ENCODE assay signal across 21 cellular contexts in genomic region chr12:83759906-83760305, GRCh38.
DNase-seq lines count a peak whose midpoint lies in the region; ATAC-seq and TF ChIP-seq lines count a peak whose summit lies in the region.
"Had no signal": no experiment of that assay in that cellular context is flagged by ENCODE, and none has a peak within 500 bp of the region (broad histone marks: within the 10 kb centered on the region; RNA-seq: fewer than 3 reads in every experiment).

No MANE protein-coding gene starts in this region.

- no peaks in the 10 kb centered on the region for H3K9me2 ChIP-seq in neural cell (ENCODE audit: insufficient read depth, low read length)

- H3K4me3 ChIP-seq in neural cell (ENCODE audit: low read length) (no peak overlapping the region), gastroesophageal sphincter (no peak overlapping the region), dorsolateral prefrontal cortex (no peak overlapping the region)
- H3K4me3 ChIP-seq: BLaER1 treated with 17β-estradiol and CSF1 and Interleukin-3, amounts not matched to agents 10 nM and 100 nM; GM12878 had no signal

- TF ChIP-seq EP300 in neural cell (conservative IDR thresholded peaks at IDR 0.05; ENCODE audit: poor library complexity, severe bottlenecking) (peak; percentile 99), gastroesophageal sphincter (IDR thresholded peaks at IDR 0.05) (no peak)

- no peak for TF ChIP-seq POLR2A in gastroesophageal sphincter (IDR thresholded peaks at IDR 0.05)

- no peak for ATAC-seq in gastroesophageal sphincter
- ATAC-seq: CD8-positive, alpha-beta T cell; GM12878 had no signal

- DNase-seq in COLO829 (ENCODE audit: low spot score) (peak; percentile 1), foreskin melanocyte (peak; percentile 1), dorsolateral prefrontal cortex (no peak), NCI-H2227 treated with DMSO at 0.1 percent for 48 hours (lab: John Stamatoyannopoulos, UW) (no peak)
- DNase-seq: 8988T; AML-193; CD4-positive, alpha-beta T cell; CD8-positive, alpha-beta T cell; COR-L47; DMS 273 treated with DMSO at 0.1 percent for 48 hours; DMS153; DMS53; DMS79; DND-41; EL; GDM1 had no signal

- no peak overlapping the region for H3K9ac ChIP-seq in neural cell (ENCODE audit: low read length)
- H3K9ac ChIP-seq: BLaER1 treated with 17β-estradiol and CSF1 and Interleukin-3, amounts not matched to agents 10 nM and 100 nM had no signal

- TF ChIP-seq RAD21 in neural cell (conservative IDR thresholded peaks at IDR 0.05), result no peak

- 77 to 78% methylated on average over 2 of the region's 2 CpGs for WGBS in gastroesophageal sphincter (ENCODE audit: low coverage in 1 of 2), 2 donors

- intact Hi-C loops in dorsolateral prefrontal cortex (cut with DNase I), result no loop called here

- no peak for TF ChIP-seq CTCF in neural cell (IDR thresholded peaks at IDR 0.05; ENCODE audit: poor library complexity, severe bottlenecking)
- no peak for TF ChIP-seq CTCF in gastroesophageal sphincter (IDR thresholded peaks at IDR 0.05)
- TF ChIP-seq CTCF in dorsolateral prefrontal cortex (IDR thresholded peaks at IDR 0.05 in 54 of 56, conservative IDR thresholded peaks at IDR 0.05 in 2 of 56; ENCODE audit: low read depth in 1 of 56, partially characterized antibody in 56 of 56), result no peak

- H2AFZ ChIP-seq in neural cell (ENCODE audit: low read depth, low read length), result no peak overlapping the region

- H3K79me2 ChIP-seq in neural cell (replicated peaks; ENCODE audit: insufficient read depth, low read length), result no peaks in the 10 kb centered on the region

- no peaks in the 10 kb centered on the region for H4K20me1 ChIP-seq in neural cell (ENCODE audit: insufficient read depth)
- H4K20me1 ChIP-seq: BLaER1 treated with 17β-estradiol and CSF1 and Interleukin-3, amounts not matched to agents 10 nM and 100 nM had no signal

- no peaks in the 10 kb centered on the region for H3K4me1 ChIP-seq in gastroesophageal sphincter
- H3K4me1 ChIP-seq: BLaER1 treated with 17β-estradiol and CSF1 and Interleukin-3, amounts not matched to agents 10 nM and 100 nM had no signal

- H3K36me3 ChIP-seq in neural cell (ENCODE audit: insufficient read depth, low read length), result no peaks in the 10 kb centered on the region
- H3K36me3 ChIP-seq in gastroesophageal sphincter, result no peaks in the 10 kb centered on the region
- H3K36me3 ChIP-seq: BLaER1 treated with 17β-estradiol and CSF1 and Interleukin-3, amounts not matched to agents 10 nM and 100 nM had no signal

- H3F3A ChIP-seq in neural cell (ENCODE audit: insufficient read depth, low read length, poor library complexity, severe bottlenecking), result no peaks in the 10 kb centered on the region

- H3K4me2 ChIP-seq in neural cell (ENCODE audit: low read length), result peak overlapping the region; percentile 38
- H3K4me2 ChIP-seq: BLaER1 treated with 17β-estradiol and CSF1 and Interleukin-3, amounts not matched to agents 10 nM and 100 nM had no signal

- H3K27me3 ChIP-seq in neural cell (ENCODE audit: insufficient read depth, low read depth, low read length) (no peaks in the 10 kb centered on the region), gastroesophageal sphincter (no peaks in the 10 kb centered on the region), dorsolateral prefrontal cortex (no peaks in the 10 kb centered on the region)
- H3K27me3 ChIP-seq: BLaER1 treated with 17β-estradiol and CSF1 and Interleukin-3, amounts not matched to agents 10 nM and 100 nM had no signal

- H3K27ac ChIP-seq in neural cell (ENCODE audit: low read length) (no peak overlapping the region), gastroesophageal sphincter (no peak overlapping the region), dorsolateral prefrontal cortex (no peak overlapping the region)
- H3K27ac ChIP-seq: BLaER1 treated with 17β-estradiol and CSF1 and Interleukin-3, amounts not matched to agents 10 nM and 100 nM; C4-2B had no signal

- no peaks in the 10 kb centered on the region for H3K9me3 ChIP-seq in neural cell (ENCODE audit: low read length)
- peaks cover 0 to 14% (median 0%) of the 10 kb centered on the region in 3 donors for H3K9me3 ChIP-seq in gastroesophageal sphincter
- H3K9me3 ChIP-seq: BLaER1 treated with 17β-estradiol and CSF1 and Interleukin-3, amounts not matched to agents 10 nM and 100 nM had no signal

TF ChIP-seq in neural cell, 6 proteins besides CTCF, POLR2A, EP300 and RAD21:
- TF ChIP-seq SMC3 (conservative IDR thresholded peaks at IDR 0.05; ENCODE audit: poor library complexity) (no peak), REST (IDR thresholded peaks at IDR 0.05; ENCODE audit: borderline replicate concordance) (peak; percentile 87), POLR2AphosphoS5 (IDR thresholded peaks at IDR 0.05) (peak; percentile 88)

Comparison
In these comparisons a context has a peak if more than half of its experiments do, and no peak if none do; other contexts are left out.
1. DNase-seq: peak in COLO829 (single experiment) and foreskin melanocyte (single experiment); none in dorsolateral prefrontal cortex (0 of 10) and NCI-H2227 treated with DMSO at 0.1 percent for 48 hours (single experiment).